In genomic region chr15:63715818-63716217, GRCh38 we compare ENCODE assay signal across 15 cellular contexts.
DNase-seq lines count a peak whose midpoint lies in the region; ATAC-seq, FAIRE-seq and TF ChIP-seq lines count a peak whose summit lies in the region.
"Had no signal": no experiment of that assay in that cellular context is flagged by ENCODE, and none has a peak within 500 bp of the region (broad histone marks: within the 10 kb centered on the region; RNA-seq: fewer than 3 reads in every experiment).

No MANE protein-coding gene starts in this region.

- TF ChIP-seq CTCF in A549 (IDR thresholded peaks at IDR 0.05) (no peak), WTC11 (IDR thresholded peaks at IDR 0.05) (no peak), hepatocyte (IDR thresholded peaks at IDR 0.05; ENCODE audit: poor library complexity) (no peak), uterus (IDR thresholded peaks at IDR 0.05) (no peak)

- H3K4me3 ChIP-seq in A549 (no peak overlapping the region), hepatocyte (no peak overlapping the region), uterus (no peak overlapping the region)
- H3K4me3 ChIP-seq: skin epidermis had no signal

- POLR2A ChIA-PET in A549 (lab: Yijun Ruan, JAX) = no interaction called here
- POLR2A ChIA-PET in WTC11 (lab: Charles Lee) = no interaction called here

- H3K27me3 ChIP-seq in hepatocyte (no peaks in the 10 kb centered on the region), uterus (no peaks in the 10 kb centered on the region)

- no peaks in the 10 kb centered on the region for H4K20me1 ChIP-seq in hepatocyte (ENCODE audit: insufficient read depth, poor library complexity, severe bottlenecking)

- ATAC-seq in A549 (0 out of 6 replicates have a peak, but pooled peaks of 1 of the 2 experiments have one; percentile 35), WTC11 (no peak)

- 0 out of 2 replicates have a peak overlapping the region, but pooled peaks have one; percentile 23 for H3K27ac Mint-ChIP-seq in WTC11
- H3K27ac Mint-ChIP-seq in activated T-helper 1 cell treated with anti-CD3 and anti-CD28 coated beads, Interleukin-12 subunit alpha, Interleukin-12 subunit beta, Interleukin-2, Interleukin-4 antibody, amounts not matched to agents 30 ng/mL and 10 ng/mL and 1 ng/mL, durations not matched to agents 14 hours and 24 hours and 36 hours = no peak overlapping the region
- H3K27ac Mint-ChIP-seq: mesothelial cell of epicardium had no signal

- TF ChIP-seq RAD21 in A549 (conservative IDR thresholded peaks at IDR 0.05 in 1 of 2, IDR thresholded peaks at IDR 0.05 in 1 of 2) = no peak

- no peak overlapping the region for H3K27ac ChIP-seq in A549
- no peak overlapping the region for H3K27ac ChIP-seq in hepatocyte
- no peak overlapping the region for H3K27ac ChIP-seq in uterus

- H3K27me3 Mint-ChIP-seq in WTC11 (ENCODE audit: low read depth) = no peaks in the 10 kb centered on the region
- H3K27me3 Mint-ChIP-seq in activated T-helper 1 cell treated with anti-CD3 and anti-CD28 coated beads, Interleukin-12 subunit alpha, Interleukin-12 subunit beta, Interleukin-2, Interleukin-4 antibody, amounts not matched to agents 30 ng/mL and 10 ng/mL and 1 ng/mL, durations not matched to agents 14 hours and 24 hours and 36 hours (ENCODE audit: insufficient read depth) = no peaks in the 10 kb centered on the region

- H3K4me2 ChIP-seq in A549 = no peak overlapping the region
- no peak overlapping the region for H3K4me2 ChIP-seq in hepatocyte

- CTCF ChIA-PET in A549 (lab: Yijun Ruan, JAX) (interaction anchor here (1.5 to 1.9 kb wide), 2 partner anchors 36 to 106 kb away, joined by 4 read pairs; no protein-coding TSS in a partner anchor), WTC11 (lab: Charles Lee) (no interaction called here)

- H3K36me3 Mint-ChIP-seq in WTC11 = peaks cover 2% of the 10 kb centered on the region; the same call in 1 of the 2 replicates
- H3K36me3 Mint-ChIP-seq in activated T-helper 1 cell treated with anti-CD3 and anti-CD28 coated beads, Interleukin-12 subunit alpha, Interleukin-12 subunit beta, Interleukin-2, Interleukin-4 antibody, amounts not matched to agents 30 ng/mL and 10 ng/mL and 1 ng/mL, durations not matched to agents 14 hours and 24 hours and 36 hours (ENCODE audit: low read depth) = peaks cover 37% of the 10 kb centered on the region

- H3K4me3 Mint-ChIP-seq in WTC11 = no peak overlapping the region
- H3K4me3 Mint-ChIP-seq in activated T-helper 1 cell treated with anti-CD3 and anti-CD28 coated beads, Interleukin-12 subunit alpha, Interleukin-12 subunit beta, Interleukin-2, Interleukin-4 antibody, amounts not matched to agents 30 ng/mL and 10 ng/mL and 1 ng/mL, durations not matched to agents 14 hours and 24 hours and 36 hours = no peak overlapping the region
- H3K4me3 Mint-ChIP-seq: mesothelial cell of epicardium had no signal

- no peak for TF ChIP-seq EP300 in A549 (IDR thresholded peaks at IDR 0.05)

- H3K4me1 ChIP-seq in A549 (peaks cover 26% of the 10 kb centered on the region), hepatocyte (ENCODE audit: insufficient read depth) (peaks cover 10% of the 10 kb centered on the region), uterus (peaks cover 0 to 8% of the 10 kb centered on the region in 2 donors)

- 51% methylated on average over 5 of the region's 5 CpGs for WGBS in A549 (ENCODE audit: missing lambda C conversion rate)
- WGBS in hepatocyte (ENCODE audit: low lambda C conversion rate, missing lambda C conversion rate) = 52% methylated on average over 5 of the region's 5 CpGs

- H3K9me3 Mint-ChIP-seq in WTC11 = no peaks in the 10 kb centered on the region
- H3K9me3 Mint-ChIP-seq in activated T-helper 1 cell treated with anti-CD3 and anti-CD28 coated beads, Interleukin-12 subunit alpha, Interleukin-12 subunit beta, Interleukin-2, Interleukin-4 antibody, amounts not matched to agents 30 ng/mL and 10 ng/mL and 1 ng/mL, durations not matched to agents 14 hours and 24 hours and 36 hours = no peaks in the 10 kb centered on the region
- H3K9me3 Mint-ChIP-seq: mesothelial cell of epicardium had no signal

- TF ChIP-seq POLR2A in A549 (IDR thresholded peaks at IDR 0.05; ENCODE audit: low read length) (no peak), uterus (IDR thresholded peaks at IDR 0.05) (no peak)

- no peaks in the 10 kb centered on the region for H3K9me3 ChIP-seq in A549
- H3K9me3 ChIP-seq in hepatocyte (ENCODE audit: low read depth) = no peaks in the 10 kb centered on the region
- no peaks in the 10 kb centered on the region for H3K9me3 ChIP-seq in uterus

- peak in 1 of 2 experiments; percentile 13 for DNase-seq in A549 (ENCODE audit: low read depth in 1 of 2, low spot score in 1 of 2)
- peak; percentile 10 for DNase-seq in EL
- no peak for DNase-seq in WTC11 (ENCODE audit: low spot score)
- peak; percentile 5 for DNase-seq in hepatocyte (ENCODE audit: low spot score)
- no peak for DNase-seq in activated T-helper 1 cell treated with anti-CD3 and anti-CD28 coated beads, Interleukin-12 subunit alpha, Interleukin-12 subunit beta, Interleukin-2, Interleukin-4 antibody, amounts not matched to agents 30 ng/mL and 10 ng/mL and 1 ng/mL, durations not matched to agents 14 hours and 24 hours and 36 hours (ENCODE audit: low spot score)
- DNase-seq in uterus = no peak
- DNase-seq in foreskin melanocyte = no peak
- no peak for DNase-seq in amygdala (lab: John Stamatoyannopoulos, UW)
- DNase-seq: aorta, DMS79, NCI-H2081 treated with DMSO at 0.1 percent for 48 hours, NCI-H774, T-helper 2 cell had no signal

- H3K4me1 Mint-ChIP-seq in WTC11 = peaks cover 2% of the 10 kb centered on the region; the same call in 1 of the 2 replicates
- peaks cover 15% of the 10 kb centered on the region for H3K4me1 Mint-ChIP-seq in activated T-helper 1 cell treated with anti-CD3 and anti-CD28 coated beads, Interleukin-12 subunit alpha, Interleukin-12 subunit beta, Interleukin-2, Interleukin-4 antibody, amounts not matched to agents 30 ng/mL and 10 ng/mL and 1 ng/mL, durations not matched to agents 14 hours and 24 hours and 36 hours (ENCODE audit: low read depth)
- H3K4me1 Mint-ChIP-seq: mesothelial cell of epicardium had no signal

- no peak overlapping the region for H2AFZ ChIP-seq in hepatocyte

- H3K79me2 ChIP-seq in hepatocyte = no peaks in the 10 kb centered on the region

- no peaks in the 10 kb centered on the region for H3K9me2 ChIP-seq in hepatocyte (replicated peaks; ENCODE audit: insufficient read depth)

- no peak for FAIRE-seq in A549 (lab: Jason Lieb, UNC)

- intact Hi-C loops in activated T-helper 1 cell treated with anti-CD3 and anti-CD28 coated beads, Interleukin-12 subunit alpha, Interleukin-12 subunit beta, Interleukin-2, Interleukin-4 antibody, amounts not matched to agents 30 ng/mL and 10 ng/mL and 1 ng/mL, durations not matched to agents 14 hours and 24 hours and 36 hours (cut with micrococcal nuclease) = no loop called here
- intact Hi-C loops in uterus (cut with DNase I; ENCODE audit: low total_unique reads) = no loop called here

- H3K36me3 ChIP-seq in hepatocyte (replicated peaks; ENCODE audit: insufficient read depth, low read depth) (no peaks in the 10 kb centered on the region), uterus (no peaks in the 10 kb centered on the region)

TF ChIP-seq in A549, 52 proteins besides CTCF, POLR2A, EP300 and RAD21 (continues in another document):
- TF ChIP-seq FOSL2 (IDR thresholded peaks at IDR 0.05) = no peak
- peak; percentile 46; the same call in 1 of the 2 replicates for TF ChIP-seq FOSL2 (CRISPR knock-in tag; IDR thresholded peaks at IDR 0.05)
- no peak for TF ChIP-seq SREBF2 (IDR thresholded peaks at IDR 0.05)
- no peak for TF ChIP-seq KDM1A (IDR thresholded peaks at IDR 0.05; ENCODE audit: low read depth)
- TF ChIP-seq NR3C1 (IDR thresholded peaks at IDR 0.05) = no peak
- TF ChIP-seq HOXB13 (CRISPR knock-in tag; IDR thresholded peaks at IDR 0.05; ENCODE audit: low read depth) = no peak
- no peak for TF ChIP-seq E2F6 (IDR thresholded peaks at IDR 0.05; ENCODE audit: borderline replicate concordance, low read depth)
- no peak for TF ChIP-seq FOSB (CRISPR knock-in tag; IDR thresholded peaks at IDR 0.05)
- TF ChIP-seq CBX8 (IDR thresholded peaks at IDR 0.05) = no peak
- TF ChIP-seq MAFK (IDR thresholded peaks at IDR 0.05; ENCODE audit: partially characterized antibody) = peak; percentile 75
- TF ChIP-seq CHD2 (IDR thresholded peaks at IDR 0.05; ENCODE audit: low read length, partially characterized antibody) = no peak
- TF ChIP-seq ZFP36 (IDR thresholded peaks at IDR 0.05; ENCODE audit: borderline replicate concordance, partially characterized antibody) = no peak

TF ChIP-seq in WTC11, 78 proteins besides CTCF, POLR2A, EP300 and RAD21 (continues in another document):
- no peak for TF ChIP-seq FOXJ3 (CRISPR knock-in tag; IDR thresholded peaks at IDR 0.05; ENCODE audit: borderline replicate concordance)
- no peak for TF ChIP-seq ZNF263 (CRISPR knock-in tag; IDR thresholded peaks at IDR 0.05; ENCODE audit: low read depth)
- no peak for TF ChIP-seq GRHL2 (CRISPR knock-in tag; IDR thresholded peaks at IDR 0.05; ENCODE audit: insufficient replicate concordance, severe bottlenecking)
- TF ChIP-seq, protein P1, sequence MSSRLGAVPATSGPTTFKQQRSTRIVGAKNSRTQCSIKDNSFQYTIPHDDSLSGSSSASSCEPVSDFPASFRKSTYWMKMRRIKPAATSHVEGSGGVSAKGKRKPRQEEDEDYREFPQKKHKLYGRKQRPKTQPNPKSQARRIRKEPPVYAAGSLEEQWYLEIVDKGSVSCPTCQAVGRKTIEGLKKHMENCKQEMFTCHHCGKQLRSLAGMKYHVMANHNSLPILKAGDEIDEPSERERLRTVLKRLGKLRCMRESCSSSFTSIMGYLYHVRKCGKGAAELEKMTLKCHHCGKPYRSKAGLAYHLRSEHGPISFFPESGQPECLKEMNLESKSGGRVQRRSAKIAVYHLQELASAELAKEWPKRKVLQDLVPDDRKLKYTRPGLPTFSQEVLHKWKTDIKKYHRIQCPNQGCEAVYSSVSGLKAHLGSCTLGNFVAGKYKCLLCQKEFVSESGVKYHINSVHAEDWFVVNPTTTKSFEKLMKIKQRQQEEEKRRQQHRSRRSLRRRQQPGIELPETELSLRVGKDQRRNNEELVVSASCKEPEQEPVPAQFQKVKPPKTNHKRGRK (CRISPR knock-in tag; IDR thresholded peaks at IDR 0.05; ENCODE audit: borderline replicate concordance) = no peak
- no peak for TF ChIP-seq ZNF416 (CRISPR knock-in tag; IDR thresholded peaks at IDR 0.05)
- no peak for TF ChIP-seq ZBTB43 (CRISPR knock-in tag; IDR thresholded peaks at IDR 0.05)
- no peak for TF ChIP-seq NFE2L1 (CRISPR knock-in tag; IDR thresholded peaks at IDR 0.05)
- no peak for TF ChIP-seq KAT7 (CRISPR knock-in tag; IDR thresholded peaks at IDR 0.05; ENCODE audit: borderline replicate concordance)

Comparison
In these comparisons a context has a peak if more than half of its experiments do, and no peak if none do; other contexts are left out.
1. DNase-seq: peak in EL (single experiment) and hepatocyte (single experiment); none in WTC11 (single experiment), activated T-helper 1 cell treated with anti-CD3 and anti-CD28 coated beads, Interleukin-12 subunit alpha, Interleukin-12 subunit beta, Interleukin-2, Interleukin-4 antibody, amounts not matched to agents 30 ng/mL and 10 ng/mL and 1 ng/mL, durations not matched to agents 14 hours and 24 hours and 36 hours (single experiment), uterus (0 of 2), foreskin melanocyte (single experiment) and amygdala (0 of 56).